ENCODE assay signal across 9 cellular contexts in genomic region chr1:90707363-90707710, GRCh38. TPM values are rescaled to one million over a fixed set of nuclear protein-coding genes. Genes with fewer than 3 reads are reported as not detected.
A peak's percentile ranks its signal among the peaks of the same experiment; 100 is the strongest.
DNase-seq lines count a peak whose midpoint lies in the region; FAIRE-seq and TF ChIP-seq lines count a peak whose summit lies in the region.
"Had no signal": no experiment of that assay in that cellular context is flagged by ENCODE, and none has a peak within 500 bp of the region (broad histone marks: within the 10 kb centered on the region; RNA-seq: fewer than 3 reads in every experiment).

No MANE protein-coding gene starts in this region.

- peak overlapping the region in 3 of 4 experiments; percentile 23 to 54 (median 27); a peak in 4 of 8 replicates for H3K4me3 ChIP-seq in H1 (ENCODE audit: extremely low read depth in 1 of 4, insufficient read depth in 2 of 4, low read depth in 3 of 4, low read length in 4 of 4)

- no peak overlapping the region for H3K27ac Mint-ChIP-seq in nephron progenitor cell

- no peaks in the 10 kb centered on the region for H3K9me3 ChIP-seq in H1 (ENCODE audit: insufficient read depth in 2 of 2, low read depth in 1 of 2, low read length in 1 of 2)

- no peak overlapping the region for H2BK120ac ChIP-seq in H1 (replicated peaks; ENCODE audit: low read depth, low read length)

- H3K27ac ChIP-seq in H1 (ENCODE audit: low read depth, low read length) = no peak overlapping the region

- no peak overlapping the region for H3K18ac ChIP-seq in H1 (ENCODE audit: extremely low read depth, low read length)

- no peak overlapping the region for H3K9ac ChIP-seq in H1 (replicated peaks in 1 of 4; ENCODE audit: extremely low read depth in 1 of 4, low read depth in 3 of 4, low read length in 3 of 4)

- DNase-seq in DMS53 (lab: John Stamatoyannopoulos, UW) (peak; percentile 81), NCI-H1048 (lab: John Stamatoyannopoulos, UW) (peak; percentile 67), H1 (ENCODE audit: low read depth in 1 of 2, low spot score in 2 of 2) (peak in 1 of 2 experiments; percentile 88), nephron progenitor cell (peak; percentile 90), AML-193 (lab: John Stamatoyannopoulos, UW) (no peak), foreskin melanocyte (no peak), NCI-H446 treated with DMSO at 0.1 percent for 48 hours (lab: John Stamatoyannopoulos, UW) (no peak), SHP77 (lab: John Stamatoyannopoulos, UW) (no peak)
- DNase-seq: T-helper 1 cell had no signal

- H3K9me3 Mint-ChIP-seq in nephron progenitor cell = no peaks in the 10 kb centered on the region

- no peaks in the 10 kb centered on the region for H3K79me2 ChIP-seq in H1 (ENCODE audit: control insufficient read depth in 1 of 2, insufficient read depth in 2 of 2, low read length in 2 of 2)

- peak overlapping the region; percentile 75 for H3K4me3 Mint-ChIP-seq in nephron progenitor cell

- no peak for FAIRE-seq in H1 (lab: Jason Lieb, UNC)

- H3K27me3 Mint-ChIP-seq in nephron progenitor cell (ENCODE audit: low read depth, poor library complexity) = peaks cover 98% of the 10 kb centered on the region

- peaks cover 68 to 87% (median 80%) of the 10 kb centered on the region in 4 experiments for H3K27me3 ChIP-seq in H1 (replicated peaks in 1 of 4; ENCODE audit: control insufficient read depth in 3 of 4, extremely low read depth in 1 of 4, insufficient read depth in 3 of 4, low read length in 3 of 4)

- CTCF ChIA-PET in H1 (lab: Charles Lee; ENCODE audit: partially characterized antibody) = interaction anchor here (0.7 to 4.7 kb wide), 7 partner anchors 9 to 147 kb away, joined by 3 to 18 read pairs (median 8); no protein-coding TSS in a partner anchor

- no peaks in the 10 kb centered on the region for H3K36me3 ChIP-seq in H1 (ENCODE audit: control insufficient read depth in 2 of 4, insufficient read depth in 4 of 4, low read length in 3 of 4)

- no peaks in the 10 kb centered on the region for H3K36me3 Mint-ChIP-seq in nephron progenitor cell (ENCODE audit: low read depth)

- TF ChIP-seq EP300 in H1 (IDR thresholded peaks at IDR 0.05; ENCODE audit: borderline replicate concordance in 1 of 2, low read depth in 2 of 2, low read length in 2 of 2) = no peak

- no peak overlapping the region for H3K14ac ChIP-seq in H1 (ENCODE audit: insufficient read length)

- no peak overlapping the region for H2AK5ac ChIP-seq in H1 (ENCODE audit: low read depth, low read length)

- H3K4me1 Mint-ChIP-seq in nephron progenitor cell = peaks cover 13% of the 10 kb centered on the region

- no peak overlapping the region for H2BK5ac ChIP-seq in H1 (ENCODE audit: low read depth, low read length)

- H3K23ac ChIP-seq in H1 (ENCODE audit: insufficient read length) = no peak overlapping the region

- no peak overlapping the region for H2BK20ac ChIP-seq in H1 (ENCODE audit: low read length)

- TF ChIP-seq CTCF in H1 (IDR thresholded peaks at IDR 0.05; ENCODE audit: control extremely low read depth in 1 of 3, insufficient read depth in 1 of 3, low read depth in 1 of 3, low read length in 3 of 3) (no peak), nephron progenitor cell (IDR thresholded peaks at IDR 0.05) (no peak)

- peaks cover 17 to 26% of the 10 kb centered on the region in 2 experiments for H4K20me1 ChIP-seq in H1 (replicated peaks in 1 of 2; ENCODE audit: control insufficient read depth in 1 of 2, insufficient read depth in 2 of 2, low read length in 2 of 2)

- H3K4ac ChIP-seq in H1 (replicated peaks; ENCODE audit: insufficient read length, low read depth, low read length) = no peak overlapping the region

- peaks cover 3% of the 10 kb centered on the region; the same call in 1 of the 2 replicates for H3K23me2 ChIP-seq in H1 (ENCODE audit: low read depth, low read length)

- 0 out of 4 replicates have a peak, but pooled peaks of 1 of the 2 experiments have one; percentile 5 for TF ChIP-seq RAD21 in H1 (IDR thresholded peaks at IDR 0.05 in 1 of 2, conservative IDR thresholded peaks at IDR 0.05 in 1 of 2; ENCODE audit: low read depth in 2 of 2, low read length in 2 of 2)

- H3K4me2 ChIP-seq in H1 (ENCODE audit: insufficient read depth in 1 of 2, low read depth in 2 of 2, low read length in 2 of 2) = peak overlapping the region; percentile 72 to 73

- no peak overlapping the region for H2BK12ac ChIP-seq in H1 (ENCODE audit: low read depth, low read length)

- TF ChIP-seq POLR2A in H1 (IDR thresholded peaks at IDR 0.05; ENCODE audit: control extremely low read depth in 1 of 2, low read depth in 2 of 2, low read length in 2 of 2) = no peak

- 2% methylated on average over 21 of the region's 21 CpGs; no CpG with 5 or more reads in 1 of the 2 experiments for WGBS in H1 (ENCODE audit: extremely low coverage in 1 of 2, insufficient coverage in 1 of 2, insufficient read length in 1 of 2, insufficient replicate concordance in 2 of 2, low coverage in 1 of 2, low lambda C conversion rate in 2 of 2, missing lambda C conversion rate in 1 of 2), 2 experiments

- H3K56ac ChIP-seq in H1 (replicated peaks; ENCODE audit: insufficient read length, low read depth, low read length) = no peak overlapping the region

- H2AFZ ChIP-seq in H1 (ENCODE audit: low read length) = no peak overlapping the region

- no peaks in the 10 kb centered on the region for H3K79me1 ChIP-seq in H1 (ENCODE audit: low read depth, low read length)

- H3K4me1 ChIP-seq in H1 (replicated peaks in 1 of 4; ENCODE audit: control insufficient read depth in 3 of 4, insufficient read depth in 4 of 4, low read length in 3 of 4) = peaks cover 8 to 25% (median 18%) of the 10 kb centered on the region in 4 experiments

- H4K5ac ChIP-seq in H1 (ENCODE audit: insufficient read length, low read depth, low read length) = no peak overlapping the region

- no peak overlapping the region for H4K8ac ChIP-seq in H1 (ENCODE audit: extremely low read depth, insufficient read depth, low read length)

- H4K91ac ChIP-seq in H1 (replicated peaks; ENCODE audit: insufficient read length, low read length) = no peak overlapping the region

- no peak overlapping the region for H2BK15ac ChIP-seq in H1 (ENCODE audit: low read length)

- POLR2A ChIA-PET in H1 (lab: Charles Lee; ENCODE audit: partially characterized antibody) = interaction anchor here (1.4 to 2.7 kb wide), 3 partner anchors 12 to 20 kb away, joined by 3 to 8 read pairs (median 5); no protein-coding TSS in a partner anchor

TF ChIP-seq in H1, 55 proteins besides CTCF, POLR2A, EP300 and RAD21:
- no peak for TF ChIP-seq CBX5 (IDR thresholded peaks at IDR 0.05; ENCODE audit: low read depth, low read length)
- peak; percentile 56 to 64; a peak in 1 of 4 replicates for TF ChIP-seq SIN3A (conservative IDR thresholded peaks at IDR 0.05 in 1 of 2, IDR thresholded peaks at IDR 0.05 in 1 of 2; ENCODE audit: low read depth in 1 of 2, low read length in 2 of 2)
- no peak for TF ChIP-seq TCF12 (IDR thresholded peaks at IDR 0.05; ENCODE audit: low read depth, low read length)
- 0 out of 2 replicates have a peak, but pooled peaks have one; percentile 9 for TF ChIP-seq TBP (IDR thresholded peaks at IDR 0.05; ENCODE audit: low read depth, low read length)
- peak; percentile 4 for TF ChIP-seq KDM4A (IDR thresholded peaks at IDR 0.05; ENCODE audit: low read depth, low read length, severe bottlenecking)

RNA-seq across cellular contexts. Expression of gene BARHL2, which starts 9.8 kb away (rescaled TPM):
- total RNA-seq in H1 (2021; fragmentation: NEBNext Ultra II Directional; extraction: Animal tissue kit (Norgen Biotek cat#: 25700)) = 0.15 TPM in 2 replicates
- not detected in 2 replicates for polyA plus RNA-seq in H1 (2011; rRNA removed)
- polyA plus RNA-seq in H1 (2011; cell fraction: cytosol; rRNA removed) = not detected
- not detected for polyA plus RNA-seq in H1 (2011; cell fraction: nucleus; rRNA removed)
- polyA plus RNA-seq in H1 (2012, experiment 1 of 2) = not detected in 4 replicates
- polyA plus RNA-seq in H1 (2012, experiment 2 of 2) = not detected
- polyA plus RNA-seq in H1 (2013, experiment 1 of 2) = 0.02 TPM
- 0.04 TPM for polyA plus RNA-seq in H1 (2013, experiment 2 of 2)
- not detected in 2 replicates for polyA minus RNA-seq in H1 (2011; rRNA and poly(A)+ RNA removed)
- polyA minus RNA-seq in H1 (2011; cell fraction: cytosol; rRNA and poly(A)+ RNA removed) = not detected
- not detected for polyA minus RNA-seq in H1 (2011; cell fraction: nucleus; rRNA and poly(A)+ RNA removed)

Comparison
In these comparisons a context has a peak if more than half of its experiments do, and no peak if none do; other contexts are left out.
1. DNase-seq: peak in DMS53 (single experiment), NCI-H1048 (single experiment) and nephron progenitor cell (single experiment); none in AML-193 (0 of 2), foreskin melanocyte (single experiment), NCI-H446 treated with DMSO at 0.1 percent for 48 hours (single experiment) and SHP77 (0 of 2).